1 cellular context compared by ENCODE assay signal in the genomic region with DNA sequence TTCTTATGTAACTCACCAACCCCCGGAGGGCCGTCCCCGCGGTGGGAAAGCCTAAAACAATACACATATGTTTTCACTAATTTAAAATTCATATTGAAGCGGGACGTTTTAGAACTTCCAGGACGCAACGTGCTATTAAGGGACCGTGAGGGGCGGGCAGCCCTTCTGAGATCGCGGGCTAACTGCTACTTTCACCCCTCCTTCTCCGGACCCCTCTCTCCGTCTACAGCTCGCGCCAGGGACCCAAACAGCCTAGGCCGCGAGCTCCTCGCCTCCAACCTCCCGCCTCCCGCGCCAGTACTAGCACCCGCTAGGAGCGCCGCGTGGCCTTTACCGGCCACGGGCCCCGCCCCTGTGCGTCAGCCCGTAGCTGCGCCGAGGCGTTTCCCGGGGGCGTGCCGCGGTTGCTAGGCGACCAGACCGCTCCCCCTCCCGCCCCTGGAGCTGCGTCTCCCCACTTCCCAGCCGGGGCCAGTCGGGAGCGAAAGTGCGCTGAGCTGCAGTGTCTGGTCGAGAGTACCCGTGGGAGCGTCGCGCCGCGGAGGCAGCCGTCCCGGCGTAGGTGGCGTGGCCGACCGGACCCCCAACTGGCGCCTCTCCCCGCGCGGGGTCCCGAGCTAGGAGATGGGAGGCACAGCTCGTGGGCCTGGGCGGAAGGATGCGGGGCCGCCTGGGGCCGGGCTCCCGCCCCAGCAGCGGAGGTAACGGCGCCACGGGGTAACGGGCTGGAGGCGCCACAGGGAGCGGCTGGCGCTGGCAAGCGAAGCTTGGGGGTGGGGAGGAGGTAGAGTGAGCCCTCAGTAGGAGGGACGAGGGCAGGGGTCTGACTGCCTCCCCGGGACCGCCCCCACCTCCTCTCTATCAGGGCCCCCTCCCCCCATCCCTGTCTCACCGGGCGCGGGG.
TF ChIP-seq lines count a peak whose summit lies in the region.

TSS of gene DYRK3 (plus strand) at position 457 of the 903 bp plus-strand sequence. CDS start at position 625, 168 bp downstream.

TF ChIP-seq in HepG2, 621 proteins besides CTCF, POLR2A, EP300 and RAD21 (continued from another document and continues in another):
- peak; percentile 95 for TF ChIP-seq ARID4A (CRISPR knock-in tag; IDR thresholded peaks at IDR 0.05; ENCODE audit: borderline replicate concordance)
- no peak for TF ChIP-seq CENPX (CRISPR knock-in tag; IDR thresholded peaks at IDR 0.05)
- 0 out of 2 replicates have a peak, but pooled peaks have one; percentile 38 for TF ChIP-seq ZSCAN5A (CRISPR knock-in tag; IDR thresholded peaks at IDR 0.05; ENCODE audit: borderline replicate concordance)
- peak; percentile 40; the same call in 1 of the 2 replicates for TF ChIP-seq ZNF788 (CRISPR knock-in tag; IDR thresholded peaks at IDR 0.05; ENCODE audit: borderline replicate concordance)
- TF ChIP-seq BRCA1 (CRISPR knock-in tag; IDR thresholded peaks at IDR 0.05), result no peak
- TF ChIP-seq ERF (CRISPR knock-in tag; IDR thresholded peaks at IDR 0.05), result peak; percentile 59; the same call in 1 of the 2 replicates
- TF ChIP-seq ZEB1 (IDR thresholded peaks at IDR 0.05; ENCODE audit: insufficient replicate concordance, low read depth), result peak; percentile 26
- no peak for TF ChIP-seq TBP (CRISPR knock-in tag; IDR thresholded peaks at IDR 0.05)
- TF ChIP-seq ZNF674 (CRISPR knock-in tag; IDR thresholded peaks at IDR 0.05; ENCODE audit: low read depth), result no peak
- TF ChIP-seq ZNF616 (CRISPR knock-in tag; IDR thresholded peaks at IDR 0.05; ENCODE audit: low read depth), result peak; percentile 70; the same call in 1 of the 2 replicates
- peak; percentile 93 for TF ChIP-seq PATZ1 (CRISPR knock-in tag; IDR thresholded peaks at IDR 0.05)
- no peak; the same call in 1 of the 2 replicates for TF ChIP-seq ZNF337 (CRISPR knock-in tag; IDR thresholded peaks at IDR 0.05; ENCODE audit: borderline replicate concordance, low read depth)
- TF ChIP-seq RARA (CRISPR knock-in tag; IDR thresholded peaks at IDR 0.05), result no peak
- no peak for TF ChIP-seq RFX5 (IDR thresholded peaks at IDR 0.05; ENCODE audit: low read depth, low read length)
- no peak for TF ChIP-seq PCBP2 (optimal IDR thresholded peaks at IDR 0.05; ENCODE audit: low read depth, low read length, poor library complexity, severe bottlenecking)
- peak; percentile 80; the same call in 1 of the 2 replicates for TF ChIP-seq ZNF747 (CRISPR knock-in tag; IDR thresholded peaks at IDR 0.05; ENCODE audit: borderline replicate concordance)
- TF ChIP-seq, protein P1, sequence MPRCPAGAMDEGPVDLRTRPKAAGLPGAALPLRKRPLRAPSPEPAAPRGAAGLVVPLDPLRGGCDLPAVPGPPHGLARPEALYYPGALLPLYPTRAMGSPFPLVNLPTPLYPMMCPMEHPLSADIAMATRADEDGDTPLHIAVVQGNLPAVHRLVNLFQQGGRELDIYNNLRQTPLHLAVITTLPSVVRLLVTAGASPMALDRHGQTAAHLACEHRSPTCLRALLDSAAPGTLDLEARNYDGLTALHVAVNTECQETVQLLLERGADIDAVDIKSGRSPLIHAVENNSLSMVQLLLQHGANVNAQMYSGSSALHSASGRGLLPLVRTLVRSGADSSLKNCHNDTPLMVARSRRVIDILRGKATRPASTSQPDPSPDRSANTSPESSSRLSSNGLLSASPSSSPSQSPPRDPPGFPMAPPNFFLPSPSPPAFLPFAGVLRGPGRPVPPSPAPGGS (CRISPR knock-in tag; IDR thresholded peaks at IDR 0.05), result peak; percentile 78; the same call in 1 of the 2 replicates
- TF ChIP-seq TSC22D2 (CRISPR knock-in tag; IDR thresholded peaks at IDR 0.05; ENCODE audit: borderline replicate concordance), result 0 out of 2 replicates have a peak, but pooled peaks have one; percentile 77
- TF ChIP-seq ZNF33B (CRISPR knock-in tag; IDR thresholded peaks at IDR 0.05), result peak; percentile 71; the same call in 1 of the 2 replicates
- TF ChIP-seq DBP (CRISPR knock-in tag; IDR thresholded peaks at IDR 0.05; ENCODE audit: not compliant biosample characterization), result no peak
- TF ChIP-seq GLMP (CRISPR knock-in tag; IDR thresholded peaks at IDR 0.05; ENCODE audit: borderline replicate concordance), result no peak
- TF ChIP-seq MTF2 (CRISPR knock-in tag; IDR thresholded peaks at IDR 0.05; ENCODE audit: borderline replicate concordance), result peak; percentile 80; the same call in 1 of the 2 replicates
- TF ChIP-seq KLF9 (CRISPR knock-in tag; IDR thresholded peaks at IDR 0.05; ENCODE audit: low read depth), result peak; percentile 96; the same call in 1 of the 2 replicates
- TF ChIP-seq ARID2 (CRISPR knock-in tag; IDR thresholded peaks at IDR 0.05; ENCODE audit: borderline replicate concordance), result no peak
- TF ChIP-seq ZNF33A (CRISPR knock-in tag; IDR thresholded peaks at IDR 0.05; ENCODE audit: borderline replicate concordance), result no peak
- TF ChIP-seq KDM1A (CRISPR knock-in tag; IDR thresholded peaks at IDR 0.05), result no peak
- 0 out of 2 replicates have a peak, but pooled peaks have one; percentile 36 for TF ChIP-seq ZSCAN22 (CRISPR knock-in tag; IDR thresholded peaks at IDR 0.05)
- TF ChIP-seq, protein P2, sequence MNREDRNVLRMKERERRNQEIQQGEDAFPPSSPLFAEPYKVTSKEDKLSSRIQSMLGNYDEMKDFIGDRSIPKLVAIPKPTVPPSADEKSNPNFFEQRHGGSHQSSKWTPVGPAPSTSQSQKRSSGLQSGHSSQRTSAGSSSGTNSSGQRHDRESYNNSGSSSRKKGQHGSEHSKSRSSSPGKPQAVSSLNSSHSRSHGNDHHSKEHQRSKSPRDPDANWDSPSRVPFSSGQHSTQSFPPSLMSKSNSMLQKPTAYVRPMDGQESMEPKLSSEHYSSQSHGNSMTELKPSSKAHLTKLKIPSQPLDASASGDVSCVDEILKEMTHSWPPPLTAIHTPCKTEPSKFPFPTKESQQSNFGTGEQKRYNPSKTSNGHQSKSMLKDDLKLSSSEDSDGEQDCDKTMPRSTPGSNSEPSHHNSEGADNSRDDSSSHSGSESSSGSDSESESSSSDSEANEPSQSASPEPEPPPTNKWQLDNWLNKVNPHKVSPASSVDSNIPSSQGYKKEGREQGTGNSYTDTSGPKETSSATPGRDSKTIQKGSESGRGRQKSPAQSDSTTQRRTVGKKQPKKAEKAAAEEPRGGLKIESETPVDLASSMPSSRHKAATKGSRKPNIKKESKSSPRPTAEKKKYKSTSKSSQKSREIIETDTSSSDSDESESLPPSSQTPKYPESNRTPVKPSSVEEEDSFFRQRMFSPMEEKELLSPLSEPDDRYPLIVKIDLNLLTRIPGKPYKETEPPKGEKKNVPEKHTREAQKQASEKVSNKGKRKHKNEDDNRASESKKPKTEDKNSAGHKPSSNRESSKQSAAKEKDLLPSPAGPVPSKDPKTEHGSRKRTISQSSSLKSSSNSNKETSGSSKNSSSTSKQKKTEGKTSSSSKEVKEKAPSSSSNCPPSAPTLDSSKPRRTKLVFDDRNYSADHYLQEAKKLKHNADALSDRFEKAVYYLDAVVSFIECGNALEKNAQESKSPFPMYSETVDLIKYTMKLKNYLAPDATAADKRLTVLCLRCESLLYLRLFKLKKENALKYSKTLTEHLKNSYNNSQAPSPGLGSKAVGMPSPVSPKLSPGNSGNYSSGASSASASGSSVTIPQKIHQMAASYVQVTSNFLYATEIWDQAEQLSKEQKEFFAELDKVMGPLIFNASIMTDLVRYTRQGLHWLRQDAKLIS (CRISPR knock-in tag; IDR thresholded peaks at IDR 0.05), result no peak
- TF ChIP-seq REPIN1 (CRISPR knock-in tag; IDR thresholded peaks at IDR 0.05; ENCODE audit: borderline replicate concordance, low read depth), result no peak
- TF ChIP-seq NFYC (CRISPR knock-in tag; IDR thresholded peaks at IDR 0.05), result no peak; the same call in 1 of the 2 replicates
- TF ChIP-seq KMT2A (CRISPR knock-in tag; IDR thresholded peaks at IDR 0.05), result peak; percentile 35; the same call in 1 of the 2 replicates
- TF ChIP-seq BRD4 (CRISPR knock-in tag; IDR thresholded peaks at IDR 0.05), result no peak
- TF ChIP-seq MTA1 (CRISPR knock-in tag; IDR thresholded peaks at IDR 0.05; ENCODE audit: borderline replicate concordance), result peak; percentile 69; the same call in 1 of the 2 replicates
- TF ChIP-seq KMT2B (CRISPR knock-in tag; IDR thresholded peaks at IDR 0.05), result peak; percentile 88
- TF ChIP-seq SALL2 (CRISPR knock-in tag; IDR thresholded peaks at IDR 0.05), result peak; percentile 75; the same call in 1 of the 2 replicates
- TF ChIP-seq ZFP36 (IDR thresholded peaks at IDR 0.05; ENCODE audit: borderline replicate concordance, low read depth, low read length, partially characterized antibody), result no peak
- TF ChIP-seq NCOA1 (CRISPR knock-in tag; IDR thresholded peaks at IDR 0.05), result 0 out of 2 replicates have a peak, but pooled peaks have one; percentile 51
- no peak for TF ChIP-seq NR2F6 (IDR thresholded peaks at IDR 0.05)
- TF ChIP-seq NR2F6 (CRISPR knock-in tag; IDR thresholded peaks at IDR 0.05), result peak; percentile 44; the same call in 1 of the 2 replicates
- no peak for TF ChIP-seq SUZ12 (IDR thresholded peaks at IDR 0.05; ENCODE audit: low read depth, low read length)
- TF ChIP-seq ZNF562 (CRISPR knock-in tag; IDR thresholded peaks at IDR 0.05; ENCODE audit: borderline replicate concordance), result no peak
